ENCODE assay signal across 18 cellular contexts in the genomic region with DNA sequence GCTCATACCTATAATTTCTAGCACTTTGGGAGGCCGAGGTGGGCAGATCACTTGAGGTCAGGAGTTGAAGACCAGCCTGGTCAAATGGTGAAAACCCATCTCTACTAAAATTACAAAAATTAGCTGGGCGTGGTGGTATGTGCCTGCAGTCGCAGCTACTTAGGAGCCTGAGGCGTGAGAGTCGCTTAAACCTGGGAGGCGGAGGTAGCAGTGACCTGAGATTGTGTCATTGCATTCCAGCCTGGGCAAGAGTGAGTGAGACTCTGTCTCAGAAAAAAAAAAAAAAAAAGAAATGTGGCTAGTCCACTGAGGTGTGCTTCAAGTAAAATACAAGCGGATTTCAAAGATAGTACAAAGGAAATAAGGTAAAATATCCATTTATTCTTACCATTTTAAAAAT.
"Had no signal": no experiment of that assay in that cellular context is flagged by ENCODE, and none has a peak within 500 bp of the region (broad histone marks: within the 10 kb centered on the region; RNA-seq: fewer than 3 reads in every experiment).

No MANE protein-coding gene starts in this region.

- DNase-seq: effector memory CD4-positive, alpha-beta T cell; heart left ventricle; hippocampal formation; left ventricle myocardium inferior; lower lobe of right lung; mesenchymal stem cell; naive thymus-derived CD4-positive, alpha-beta T cell; nephron progenitor cell; stimulated activated CD4-positive, alpha-beta T cell treated with anti-CD3 and anti-CD28 coated beads, Interleukin-2, amount 100 ng/mL, for 24 hours; stimulated activated CD4-positive, alpha-beta T cell treated with anti-CD3 and anti-CD28 coated beads, Interleukin-4, amount 100 ng/mL, for 4 hours; stimulated activated naive CD4-positive, alpha-beta T cell; stomach; upper lobe of left lung; uterus had no signal

- H3K36me3 ChIP-seq: heart left ventricle, left ventricle myocardium inferior, lower lobe of right lung, prostate gland, stomach, upper lobe of left lung, uterus had no signal

- H3K27me3 ChIP-seq: foreskin keratinocyte, heart left ventricle, stomach, upper lobe of left lung, uterus had no signal

- H3K9me3 ChIP-seq: heart left ventricle, left ventricle myocardium inferior, lower lobe of right lung, prostate gland, stomach, upper lobe of left lung, uterus had no signal

- H3K4me3 ChIP-seq: heart left ventricle, left ventricle myocardium inferior, lower lobe of right lung, prostate gland, skin epidermis, stomach, upper lobe of left lung, uterus had no signal

- H3K27ac ChIP-seq: foreskin keratinocyte, lower lobe of right lung, parathyroid adenoma, stomach, upper lobe of left lung had no signal

- H3K4me1 ChIP-seq: lower lobe of right lung, parathyroid adenoma, prostate gland, upper lobe of left lung, uterus had no signal
